31 cellular contexts compared by ENCODE assay signal in the genomic region with DNA sequence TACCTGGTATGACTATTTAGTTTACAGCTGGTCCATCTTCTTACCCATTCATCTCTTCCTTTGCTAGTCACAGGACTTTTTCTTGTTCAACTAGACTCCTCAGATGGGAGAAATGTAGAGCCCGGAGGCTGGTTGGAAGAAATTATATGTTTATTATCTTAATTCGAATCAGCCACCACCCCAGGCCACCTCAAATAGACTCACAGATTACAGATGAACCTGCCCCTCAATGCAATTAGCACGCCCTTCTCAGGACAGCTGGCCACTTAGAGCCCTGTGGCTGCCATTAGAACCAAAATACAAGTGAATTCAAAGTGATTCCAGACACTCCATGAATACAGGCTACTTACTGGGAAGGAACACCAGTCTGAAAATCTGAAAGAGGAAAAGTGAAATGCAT.
"Had no signal": no experiment of that assay in that cellular context is flagged by ENCODE, and none has a peak within 500 bp of the region (broad histone marks: within the 10 kb centered on the region; RNA-seq: fewer than 3 reads in every experiment).

No MANE protein-coding gene starts in this region.

- H3K4me3 ChIP-seq: adrenal gland, body of pancreas, breast epithelium had no signal

- ATAC-seq: activated CD8-positive, alpha-beta T cell treated with anti-CD3 and anti-CD28 coated beads for 36 hours; activated naive CD4-positive, alpha-beta T cell treated with anti-CD3 and anti-CD28 coated beads, Interleukin-2, amount 50 U/mL, for 72 hours; activated T-cell treated with anti-CD3 and anti-CD28 coated beads, Interleukin-2, amount 50 U/mL, for 4 hours; activated T-cell treated with anti-CD3 and anti-CD28 coated beads, Interleukin-2, amount 50 U/mL, for 72 hours; activated T-helper 17 cell treated with anti-CD3 and anti-CD28 coated beads, Interleukin-2, amount 50 U/mL, for 72 hours; body of pancreas had no signal

- H3K9me3 ChIP-seq: adrenal gland, body of pancreas, breast epithelium had no signal

- H3K4me1 ChIP-seq: adrenal gland, body of pancreas had no signal

- DNase-seq: activated B cell treated with CpG ODN at 0.5 μM for 24 hours; activated CD4-positive, alpha-beta memory T cell treated with anti-CD3 and anti-CD28 coated beads for 36 hours; activated CD4-positive, alpha-beta T cell treated with anti-CD3 and anti-CD28 coated beads for 4 hours; activated CD4-positive, alpha-beta T cell treated with anti-CD3 and anti-CD28 coated beads, Interleukin-2, amount 10 ng/mL, durations not matched to agents 24 days and 14 days; activated CD4-positive, alpha-beta T cell treated with anti-CD3 and anti-CD28 coated beads, Interleukin-2, amount 50 U/mL, for 1 hour; activated CD4-positive, alpha-beta T cell treated with anti-CD3 and anti-CD28 coated beads, Interleukin-2, amount 50 U/mL, for 4 hours; activated CD4-positive, CD25-positive, alpha-beta regulatory T cell treated with anti-CD3 and anti-CD28 coated beads, Interleukin-2, amount 50 U/mL, for 72 hours; activated CD8-positive, alpha-beta memory T cell treated with anti-CD3 and anti-CD28 coated beads, Interleukin-2, amount 50 U/mL, for 4 hours; activated CD8-positive, alpha-beta T cell treated with anti-CD3 and anti-CD28 coated beads for 36 hours; activated effector memory CD4-positive, alpha-beta T cell treated with anti-CD3 and anti-CD28 coated beads, Interleukin-2, amount 50 U/mL, for 16 hours; activated gamma-delta T cell treated with Interleukin-2 at 50 U/mL for 16 hours; activated naive CD4-positive, alpha-beta T cell; activated naive CD4-positive, alpha-beta T cell treated with anti-CD3 and anti-CD28 coated beads for 36 hours; activated naive CD4-positive, alpha-beta T cell treated with anti-CD3 and anti-CD28 coated beads, Interleukin-2, amount 50 U/mL, for 16 hours; activated naive CD8-positive, alpha-beta T cell treated with anti-CD3 and anti-CD28 coated beads for 36 hours; activated T-cell treated with anti-CD3 and anti-CD28 coated beads for 4 hours; activated T-cell treated with anti-CD3 and anti-CD28 coated beads, Interleukin-2, amount 50 U/mL, for 1 hour; activated T-cell treated with anti-CD3 and anti-CD28 coated beads, Interleukin-2, amount 50 U/mL, for 4 hours; activated T-cell treated with anti-CD3 and anti-CD28 coated beads, Interleukin-2, amount 50 U/mL, for 72 hours; adrenal gland; amniotic stem cell; aorta; body of pancreas; brain microvascular endothelial cell; central memory CD4-positive, alpha-beta T cell; T-helper 2 cell; T-helper 9 cell had no signal

- H3K36me3 ChIP-seq: adrenal gland, brain microvascular endothelial cell, breast epithelium had no signal

- H3K27ac ChIP-seq: adrenal gland, body of pancreas, brain microvascular endothelial cell, VCaP had no signal

- H3K27me3 ChIP-seq: adrenal gland, body of pancreas, brain microvascular endothelial cell, breast epithelium had no signal
